ENCODE assay signal across 6 cellular contexts in genomic region chr19:53869805-53870484, GRCh38. TPM values are rescaled to one million over a fixed set of nuclear protein-coding genes. Genes with fewer than 3 reads are reported as not detected.
A peak's percentile ranks its signal among the peaks of the same experiment; 100 is the strongest.
DNase-seq lines count a peak whose midpoint lies in the region; ATAC-seq and TF ChIP-seq lines count a peak whose summit lies in the region.
"Not testable (repeated sequence)": the region's sequence is repeated elsewhere in the genome, so short reads cannot be mapped to it uniquely, and the experiment has no call there.

No MANE protein-coding gene starts in this region.

- not testable (repeated sequence) for ATAC-seq in memory B cell (ENCODE audit: low read depth)

- not testable (repeated sequence) for H3K9me3 ChIP-seq in MG63; skeletal muscle tissue (ENCODE audit: control insufficient read depth in 3 of 3, low read length in 3 of 3)

- H3K27me3 Mint-ChIP-seq in activated naive CD4-positive, alpha-beta T cell treated with anti-CD3 and anti-CD28 coated beads, Interleukin-2, amount 50 U/mL, for 24 hours; memory B cell: not testable (repeated sequence)

- TF ChIP-seq CTCF in AG09309 (IDR thresholded peaks at IDR 0.05; ENCODE audit: control insufficient read depth, insufficient read depth, low read depth, low read length, missing control alignments), result not testable (repeated sequence)

- not testable (repeated sequence) for H3K27ac Mint-ChIP-seq in activated naive CD4-positive, alpha-beta T cell treated with anti-CD3 and anti-CD28 coated beads, Interleukin-2, amount 50 U/mL, for 24 hours
- H3K27ac Mint-ChIP-seq in memory B cell, result peak overlapping the region; percentile 96

- peak overlapping the region in 2 of 3 donors; percentile 75 to 79 for H3K9ac ChIP-seq in skeletal muscle tissue (ENCODE audit: low read depth in 1 of 3, low read length in 3 of 3)

- not testable (repeated sequence) for H3K27me3 ChIP-seq in MG63
- peaks cover 0 to 22% (median 4%) of the 10 kb centered on the region in 3 donors for H3K27me3 ChIP-seq in skeletal muscle tissue (ENCODE audit: control insufficient read depth in 3 of 3, insufficient read depth in 3 of 3, low read length in 3 of 3)

- not testable (repeated sequence) for H3K9me3 Mint-ChIP-seq in activated naive CD4-positive, alpha-beta T cell treated with anti-CD3 and anti-CD28 coated beads, Interleukin-2, amount 50 U/mL, for 24 hours; memory B cell

- H3K4me1 ChIP-seq in skeletal muscle tissue (ENCODE audit: control insufficient read depth in 3 of 3, insufficient read depth in 3 of 3, low read length in 3 of 3), result peaks cover 14 to 19% (median 18%) of the 10 kb centered on the region in 3 donors

- H3K27ac ChIP-seq in epithelial cell of prostate (peak overlapping the region; percentile 63), skeletal muscle tissue (ENCODE audit: low read depth, low read length) (peak overlapping the region; percentile 87)

- H3K4me3 Mint-ChIP-seq in activated naive CD4-positive, alpha-beta T cell treated with anti-CD3 and anti-CD28 coated beads, Interleukin-2, amount 50 U/mL, for 24 hours, result peak overlapping the region; percentile 96
- peak overlapping the region; percentile 79 for H3K4me3 Mint-ChIP-seq in memory B cell

- H3K36me3 ChIP-seq in MG63, result peaks cover 43% of the 10 kb centered on the region
- peaks cover 10 to 17% (median 10%) of the 10 kb centered on the region in 3 donors for H3K36me3 ChIP-seq in skeletal muscle tissue (ENCODE audit: control insufficient read depth in 3 of 3, insufficient read depth in 3 of 3, low read length in 3 of 3)

- peaks cover 21% of the 10 kb centered on the region for H3K36me3 Mint-ChIP-seq in activated naive CD4-positive, alpha-beta T cell treated with anti-CD3 and anti-CD28 coated beads, Interleukin-2, amount 50 U/mL, for 24 hours
- H3K36me3 Mint-ChIP-seq in memory B cell, result peaks cover 13% of the 10 kb centered on the region

- H3K4me3 ChIP-seq in AG09309 (ENCODE audit: control insufficient read depth, low read depth, low read length) (peak overlapping the region; percentile 70), MG63 (peak overlapping the region; percentile 97), skeletal muscle tissue (ENCODE audit: low read length in 3 of 3) (peak overlapping the region; percentile 64 to 78 (median 74))

- DNase-seq in AG09309 (ENCODE audit: low read depth); MG63; epithelial cell of prostate (ENCODE audit: low read depth, low spot score); memory B cell (ENCODE audit: low spot score in 2 of 2): not testable (repeated sequence)

- peaks cover 66% of the 10 kb centered on the region for H3K4me1 Mint-ChIP-seq in activated naive CD4-positive, alpha-beta T cell treated with anti-CD3 and anti-CD28 coated beads, Interleukin-2, amount 50 U/mL, for 24 hours
- H3K4me1 Mint-ChIP-seq in memory B cell, result peaks cover 25% of the 10 kb centered on the region

RNA-seq across cellular contexts. Expression of gene MYADM, which starts 2.3 kb away (rescaled TPM):
- 8.3 and 18.7 TPM in 2 replicates for total RNA-seq in MG63 (2014; rRNA removed; shearing (Covaris generic); ENCODE audit: low replicate concordance)
- total RNA-seq in skeletal muscle tissue, result 20.9 TPM

RNA-seq across cellular contexts. Expression of gene PRKCG, which starts 12.1 kb away (rescaled TPM):
- total RNA-seq in MG63 (2014; rRNA removed; shearing (Covaris generic); ENCODE audit: low replicate concordance), result not detected in 2 replicates
- not detected for total RNA-seq in skeletal muscle tissue

RNA-seq across cellular contexts. Expression of gene CACNG7, which starts 39.1 kb away (rescaled TPM):
- total RNA-seq in MG63 (2014; rRNA removed; shearing (Covaris generic); ENCODE audit: low replicate concordance), result not detected in 2 replicates
- total RNA-seq in skeletal muscle tissue, result not detected

RNA-seq across cellular contexts. Expression of gene NLRP12, which starts 45.8 kb away (rescaled TPM):
- not detected in 2 replicates for total RNA-seq in MG63 (2014; rRNA removed; shearing (Covaris generic); ENCODE audit: low replicate concordance)
- total RNA-seq in skeletal muscle tissue, result 1.0 TPM
